8 cellular contexts compared by ENCODE assay signal in the genomic region with DNA sequence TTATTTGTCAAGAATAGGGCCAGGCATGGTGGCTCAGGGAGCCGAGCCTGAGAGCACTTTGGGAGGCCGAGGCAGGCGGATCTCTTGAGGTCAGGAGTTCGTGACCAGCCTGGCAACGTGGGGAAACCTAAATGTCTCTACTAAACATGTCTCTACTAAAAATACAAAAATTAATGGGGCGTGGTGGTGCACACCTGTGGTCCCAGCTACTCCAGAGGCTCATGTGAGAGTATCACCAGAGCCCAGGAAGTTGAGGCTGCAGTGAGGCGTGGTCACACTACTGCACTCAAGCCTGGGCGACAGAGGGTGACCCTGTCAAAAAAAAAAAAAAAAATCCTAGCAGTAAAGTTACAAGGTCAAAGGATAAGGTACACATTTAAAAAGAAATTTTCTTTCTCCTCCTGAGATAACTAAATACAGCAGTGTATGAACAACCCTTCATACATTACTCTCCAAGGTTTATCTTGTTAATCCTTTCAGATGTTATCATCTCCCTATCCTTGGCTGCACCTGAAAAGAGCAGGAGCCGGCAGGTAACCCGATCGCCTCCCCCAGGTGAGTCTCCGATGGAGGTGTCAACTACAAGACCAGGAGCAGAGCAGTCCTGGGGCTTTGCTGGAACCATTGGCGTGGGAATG.
DNase-seq lines count a peak whose midpoint lies in the region; ATAC-seq and TF ChIP-seq lines count a peak whose summit lies in the region.

No MANE protein-coding gene starts in this region.

- no peaks in the 10 kb centered on the region for H3K9me3 ChIP-seq in Peyer's patch

- H3K4me3 ChIP-seq in Peyer's patch (peak overlapping the region; percentile 63 to 86 (median 76)), fibroblast of the aortic adventitia (ENCODE audit: low read depth, low read length) (peak overlapping the region; percentile 81), skeletal muscle cell (ENCODE audit: low read depth, low read length) (peak overlapping the region; percentile 80)

- H3K27ac ChIP-seq in Peyer's patch: peak overlapping the region; percentile 84 to 92 (median 90)

- ATAC-seq in GM21390 (IDR thresholded peaks at IDR 0.05; ENCODE audit: unreplicated experiment): peak; percentile 10

- DNase-seq in Peyer's patch: peak in 2 of 3 donors; percentile 45 to 55
- DNase-seq in fibroblast of the aortic adventitia (ENCODE audit: low read depth): no peak
- no peak for DNase-seq in skeletal muscle cell (ENCODE audit: low read depth)
- DNase-seq in activated CD4-positive, CD25-positive, alpha-beta regulatory T cell treated with anti-CD3 and anti-CD28 coated beads, Interleukin-2, amount 50 U/mL, for 72 hours: no peak
- DNase-seq in SW 1271 (lab: John Stamatoyannopoulos, UW): no peak
- DNase-seq in cerebellar nuclear complex (lab: John Stamatoyannopoulos, UW): no peak
- DNase-seq in islet precursor cell: no peak

- no peak for TF ChIP-seq POLR2A in Peyer's patch (IDR thresholded peaks at IDR 0.05)

- H3K27me3 ChIP-seq in Peyer's patch: no peaks in the 10 kb centered on the region

- H3K36me3 ChIP-seq in Peyer's patch: no peaks in the 10 kb centered on the region

- no peaks in the 10 kb centered on the region for H3K4me1 ChIP-seq in Peyer's patch

- TF ChIP-seq CTCF in Peyer's patch (IDR thresholded peaks at IDR 0.05) (no peak), fibroblast of the aortic adventitia (IDR thresholded peaks at IDR 0.05; ENCODE audit: insufficient read depth, low read length) (no peak)

Comparison
In these comparisons a context has a peak if more than half of its experiments do, and no peak if none do; other contexts are left out.
1. DNase-seq: peak in Peyer's patch (2 of 3); none in fibroblast of the aortic adventitia (single experiment), skeletal muscle cell (single experiment), activated CD4-positive, CD25-positive, alpha-beta regulatory T cell treated with anti-CD3 and anti-CD28 coated beads, Interleukin-2, amount 50 U/mL, for 72 hours (single experiment), SW 1271 (0 of 2), cerebellar nuclear complex (0 of 2) and islet precursor cell (single experiment).
2. Peak in every context shown above with its lines, with median percentiles within 50 percentile points of each other: H3K4me3 ChIP-seq.